ENCODE assay signal across 21 cellular contexts in the genomic region with DNA sequence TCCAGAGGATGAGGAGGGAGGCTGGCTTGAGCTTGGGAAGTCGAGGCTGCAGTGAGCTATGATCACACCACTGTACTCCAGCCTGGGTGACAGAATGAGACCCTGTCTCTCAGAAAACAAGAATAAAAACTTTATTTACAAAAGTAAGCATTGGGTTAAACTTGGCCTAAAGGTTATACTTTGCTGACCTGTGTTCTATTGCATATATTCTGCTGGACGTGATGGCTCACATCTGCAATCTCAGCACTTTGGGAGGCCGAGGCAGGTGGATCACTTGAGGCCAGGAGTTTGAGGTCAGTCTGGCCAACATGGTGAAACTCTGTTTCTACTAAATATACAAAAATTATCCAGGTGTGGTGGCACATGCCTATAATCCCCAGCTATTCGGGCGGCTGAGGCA.
"Had no signal": no experiment of that assay in that cellular context is flagged by ENCODE, and none has a peak within 500 bp of the region (broad histone marks: within the 10 kb centered on the region; RNA-seq: fewer than 3 reads in every experiment).

No MANE protein-coding gene starts in this region.

- DNase-seq: activated naive CD4-positive, alpha-beta T cell; activated naive CD8-positive, alpha-beta T cell treated with anti-CD3 and anti-CD28 coated beads, Interleukin-2, amount 50 U/mL, for 24 hours; activated T-cell treated with anti-CD3 and anti-CD28 coated beads for 4 hours; cerebellar nuclear complex; effector CD8-positive, alpha-beta T cell; foreskin fibroblast; glutamatergic neuron; hypothalamus; left ventricle myocardium inferior; mucosa of descending colon; occipital lobe; small intestine; stimulated activated CD4-positive, alpha-beta T cell treated with anti-CD3 and anti-CD28 coated beads, Interleukin-4, amount 100 ng/mL, for 4 hours; stimulated activated CD8-positive, alpha-beta memory T cell treated with anti-CD3 and anti-CD28 coated beads, Interleukin-4, amount 100 ng/mL, for 48 hours; upper lobe of left lung had no signal

- H3K27me3 ChIP-seq: ascending aorta, breast epithelium, right atrium auricular region, upper lobe of left lung had no signal

- H3K4me1 ChIP-seq: breast epithelium had no signal

- H3K27ac ChIP-seq: ascending aorta, breast epithelium, left ventricle myocardium inferior, right atrium auricular region, upper lobe of left lung had no signal

- FAIRE-seq: endothelial cell of umbilical vein, small intestine had no signal

- H3K27ac Mint-ChIP-seq: activated naive CD8-positive, alpha-beta T cell treated with anti-CD3 and anti-CD28 coated beads, Interleukin-2, amount 50 U/mL, for 24 hours; stimulated activated naive CD8-positive, alpha-beta T cell treated with anti-CD3 and anti-CD28 coated beads, Interleukin-15, amount 100 ng/mL, for 72 hours had no signal

- H3K4me3 ChIP-seq: ascending aorta, breast epithelium, left ventricle myocardium inferior, mucosa of descending colon, right atrium auricular region, upper lobe of left lung had no signal

- H3K27me3 Mint-ChIP-seq: activated naive CD8-positive, alpha-beta T cell treated with anti-CD3 and anti-CD28 coated beads, Interleukin-2, amount 50 U/mL, for 24 hours; stimulated activated naive CD8-positive, alpha-beta T cell treated with anti-CD3 and anti-CD28 coated beads, Interleukin-15, amount 100 ng/mL, for 72 hours had no signal

- H3K9me3 Mint-ChIP-seq: activated naive CD8-positive, alpha-beta T cell treated with anti-CD3 and anti-CD28 coated beads, Interleukin-2, amount 50 U/mL, for 24 hours; natural killer cell treated with Interleukin-12 subunit alpha and Interleukin-12 subunit beta and Interleukin-15 and Interleukin-18, amount 100 ng/mL, for 72 hours; stimulated activated naive CD8-positive, alpha-beta T cell treated with anti-CD3 and anti-CD28 coated beads, Interleukin-15, amount 100 ng/mL, for 72 hours had no signal

- H3K4me3 Mint-ChIP-seq: activated naive CD8-positive, alpha-beta T cell treated with anti-CD3 and anti-CD28 coated beads, Interleukin-2, amount 50 U/mL, for 24 hours; natural killer cell treated with Interleukin-12 subunit alpha and Interleukin-12 subunit beta and Interleukin-15 and Interleukin-18, amount 100 ng/mL, for 72 hours; stimulated activated naive CD8-positive, alpha-beta T cell treated with anti-CD3 and anti-CD28 coated beads, Interleukin-15, amount 100 ng/mL, for 72 hours had no signal

- H3K36me3 Mint-ChIP-seq: natural killer cell treated with Interleukin-12 subunit alpha and Interleukin-12 subunit beta and Interleukin-15 and Interleukin-18, amount 100 ng/mL, for 72 hours had no signal

- H3K36me3 ChIP-seq: ascending aorta, breast epithelium, left ventricle myocardium inferior, right atrium auricular region, upper lobe of left lung had no signal

- ATAC-seq: activated naive CD8-positive, alpha-beta T cell treated with anti-CD3 and anti-CD28 coated beads, Interleukin-2, amount 50 U/mL, for 24 hours; mucosa of descending colon; natural killer cell treated with Interleukin-12 subunit alpha and Interleukin-12 subunit beta and Interleukin-15 and Interleukin-18, amount 100 ng/mL, for 72 hours; stimulated activated naive CD8-positive, alpha-beta T cell treated with anti-CD3 and anti-CD28 coated beads, Interleukin-15, amount 100 ng/mL, for 72 hours had no signal

- H3K9me3 ChIP-seq: ascending aorta, breast epithelium, left ventricle myocardium inferior, mucosa of descending colon, right atrium auricular region, upper lobe of left lung had no signal
